In the genomic region with DNA sequence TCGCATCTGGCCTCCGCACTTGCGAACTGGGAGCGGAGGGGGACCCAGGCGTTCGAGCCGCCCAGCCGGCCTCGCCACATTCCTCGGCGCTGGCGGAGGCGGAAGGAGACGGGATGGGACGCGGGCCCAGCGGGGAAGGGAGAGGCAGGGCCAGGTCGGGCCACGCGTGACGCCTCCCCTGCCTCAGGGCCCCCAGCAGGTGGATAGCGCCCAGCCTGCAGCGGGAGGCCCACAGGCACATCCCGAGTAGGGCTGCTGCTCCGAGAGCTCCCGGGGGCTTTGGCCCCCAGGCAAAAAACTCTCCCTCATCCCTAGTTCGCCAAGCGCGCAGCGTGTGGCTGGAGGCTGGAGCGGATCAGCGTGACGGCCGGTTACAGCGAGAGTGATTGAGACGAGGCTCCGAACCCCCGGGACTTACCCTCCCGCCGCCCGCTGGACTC, we compare ENCODE assay signal across 8 cellular contexts. TPM values are rescaled to one million over a fixed set of nuclear protein-coding genes. Genes with fewer than 3 reads are reported as not detected.
DNase-seq lines count a peak whose midpoint lies in the region; ATAC-seq and TF ChIP-seq lines count a peak whose summit lies in the region.

No MANE protein-coding gene starts in this region.

- H3K9me3 ChIP-seq in RWPE2 (ENCODE audit: severe bottlenecking) (no peaks in the 10 kb centered on the region), endodermal cell (ENCODE audit: control insufficient read depth, low read length) (no peaks in the 10 kb centered on the region), mucosa of rectum (ENCODE audit: control insufficient read depth in 2 of 2, low read length in 2 of 2) (no peaks in the 10 kb centered on the region)

- H3K9me3 Mint-ChIP-seq in activated naive CD4-positive, alpha-beta T cell treated with anti-CD3 and anti-CD28 coated beads for 36 hours = no peaks in the 10 kb centered on the region
- H3K9me3 Mint-ChIP-seq in activated naive CD4-positive, alpha-beta T cell treated with anti-CD3 and anti-CD28 coated beads, Interleukin-2, amount 50 U/mL, for 72 hours = no peaks in the 10 kb centered on the region
- H3K9me3 Mint-ChIP-seq in endodermal cell = no peaks in the 10 kb centered on the region

- intact Hi-C loops in activated naive CD4-positive, alpha-beta T cell treated with anti-CD3 and anti-CD28 coated beads for 36 hours (cut with micrococcal nuclease) = loop anchor here (5.0 to 10.0 kb wide), 5 partner anchors 144 to 564 kb away; a partner anchor contains a TSS

- H3K27me3 ChIP-seq in RWPE2 (ENCODE audit: insufficient read depth, poor library complexity, severe bottlenecking) (no peaks in the 10 kb centered on the region), endodermal cell (ENCODE audit: control insufficient read depth, insufficient read depth, low read length, poor library complexity, severe bottlenecking) (peaks cover 51% of the 10 kb centered on the region), mucosa of rectum (ENCODE audit: control insufficient read depth in 2 of 2, insufficient read depth in 2 of 2, low read length in 2 of 2) (no peaks in the 10 kb centered on the region)

- peaks cover 46% of the 10 kb centered on the region for H3K27me3 Mint-ChIP-seq in activated naive CD4-positive, alpha-beta T cell treated with anti-CD3 and anti-CD28 coated beads for 36 hours (ENCODE audit: low read depth)
- peaks cover 63% of the 10 kb centered on the region for H3K27me3 Mint-ChIP-seq in endodermal cell (ENCODE audit: insufficient read depth)

- peaks cover 34% of the 10 kb centered on the region for H3K36me3 ChIP-seq in RWPE2 (ENCODE audit: low read depth)
- H3K36me3 ChIP-seq in endodermal cell (ENCODE audit: control insufficient read depth, insufficient read depth, low read length) = no peaks in the 10 kb centered on the region
- peaks cover 14% of the 10 kb centered on the region in 2 donors for H3K36me3 ChIP-seq in mucosa of rectum (ENCODE audit: control insufficient read depth in 2 of 2, insufficient read depth in 2 of 2, low read length in 2 of 2)

- WGBS in endodermal cell (ENCODE audit: insufficient coverage in 1 of 2, insufficient read length in 1 of 2), 2 experiments = 1% methylated on average over 25 to 41 of the region's 41 CpGs

- H3K4me1 ChIP-seq in RWPE2 (ENCODE audit: insufficient read depth, poor library complexity, severe bottlenecking) (peaks cover 33% of the 10 kb centered on the region), endodermal cell (ENCODE audit: control insufficient read depth, insufficient read depth, low read length) (peaks cover 9% of the 10 kb centered on the region), mucosa of rectum (ENCODE audit: control insufficient read depth in 2 of 2, insufficient read depth in 2 of 2, low read length in 2 of 2) (peaks cover 44 to 61% of the 10 kb centered on the region in 2 donors)

- CTCF ChIA-PET in activated naive CD4-positive, alpha-beta T cell treated with anti-CD3 and anti-CD28 coated beads for 36 hours (lab: Charles Lee) = interaction anchor here (0.7 to 2.2 kb wide), 2 partner anchors 19 to 98 kb away, joined by 6 to 9 read pairs; no protein-coding TSS in a partner anchor

- ATAC-seq in activated naive CD4-positive, alpha-beta T cell treated with anti-CD3 and anti-CD28 coated beads, Interleukin-2, amount 50 U/mL, for 72 hours = no peak
- no peak for ATAC-seq in RWPE2 (ENCODE audit: low read depth)
- ATAC-seq in GM21390 (IDR thresholded peaks at IDR 0.05; ENCODE audit: unreplicated experiment) = no peak
- no peak for ATAC-seq in GM21447 (IDR thresholded peaks at IDR 0.05; ENCODE audit: unreplicated experiment)

- no peaks in the 10 kb centered on the region for H3K36me3 Mint-ChIP-seq in activated naive CD4-positive, alpha-beta T cell treated with anti-CD3 and anti-CD28 coated beads for 36 hours (ENCODE audit: low read depth)
- no peaks in the 10 kb centered on the region for H3K36me3 Mint-ChIP-seq in activated naive CD4-positive, alpha-beta T cell treated with anti-CD3 and anti-CD28 coated beads, Interleukin-2, amount 50 U/mL, for 72 hours
- H3K36me3 Mint-ChIP-seq in endodermal cell (ENCODE audit: low read depth) = peaks cover 2% of the 10 kb centered on the region

- H3K27ac Mint-ChIP-seq in activated naive CD4-positive, alpha-beta T cell treated with anti-CD3 and anti-CD28 coated beads for 36 hours = no peak overlapping the region
- H3K27ac Mint-ChIP-seq in activated naive CD4-positive, alpha-beta T cell treated with anti-CD3 and anti-CD28 coated beads, Interleukin-2, amount 50 U/mL, for 72 hours = no peak overlapping the region
- H3K27ac Mint-ChIP-seq in endodermal cell = peak overlapping the region; percentile 70

- H3K9ac ChIP-seq in endodermal cell (ENCODE audit: extremely low read depth, low read length, poor library complexity, severe bottlenecking) (peak overlapping the region; percentile 38), mucosa of rectum (ENCODE audit: low read depth in 1 of 2, low read length in 2 of 2) (peak overlapping the region; percentile 83 to 94)

- H3K27ac ChIP-seq in RWPE2 (ENCODE audit: poor library complexity, severe bottlenecking) (peak overlapping the region; percentile 94), endodermal cell (ENCODE audit: low read depth, low read length) (no peak overlapping the region), mucosa of rectum (ENCODE audit: low read depth in 2 of 2, low read length in 2 of 2) (peak overlapping the region; percentile 83 to 85)

- DNase-seq in activated naive CD4-positive, alpha-beta T cell treated with anti-CD3 and anti-CD28 coated beads for 36 hours = no peak
- DNase-seq in activated naive CD4-positive, alpha-beta T cell treated with anti-CD3 and anti-CD28 coated beads, Interleukin-2, amount 50 U/mL, for 72 hours (ENCODE audit: low spot score in 2 of 2) = no peak
- DNase-seq in RWPE2 (ENCODE audit: low spot score) (no peak), endodermal cell (no peak), cortex of kidney (lab: John Stamatoyannopoulos, UW) (no peak)

- TF ChIP-seq CTCF in RWPE2 (IDR thresholded peaks at IDR 0.05; ENCODE audit: poor library complexity, severe bottlenecking) (no peak), endodermal cell (conservative IDR thresholded peaks at IDR 0.05) (no peak)

- H3K4me1 Mint-ChIP-seq in activated naive CD4-positive, alpha-beta T cell treated with anti-CD3 and anti-CD28 coated beads for 36 hours (ENCODE audit: low read depth) = peaks cover 47% of the 10 kb centered on the region
- H3K4me1 Mint-ChIP-seq in endodermal cell = peaks cover 20% of the 10 kb centered on the region

- peak overlapping the region; percentile 88 for H3K4me3 Mint-ChIP-seq in activated naive CD4-positive, alpha-beta T cell treated with anti-CD3 and anti-CD28 coated beads for 36 hours
- H3K4me3 Mint-ChIP-seq in endodermal cell = peak overlapping the region; percentile 75

- H3K4me3 ChIP-seq in RWPE2 (ENCODE audit: severe bottlenecking) = peak overlapping the region; percentile 81
- H3K4me3 ChIP-seq in endodermal cell (ENCODE audit: low read length) = peak overlapping the region; percentile 82
- peak overlapping the region; percentile 86 to 97 for H3K4me3 ChIP-seq in mucosa of rectum (ENCODE audit: low read length in 2 of 2)

RNA-seq across cellular contexts. Expression of a gene that starts 0.8 kb away (rescaled TPM):
- total RNA-seq in activated naive CD4-positive, alpha-beta T cell treated with anti-CD3 and anti-CD28 coated beads for 36 hours = under 1 TPM; 0.62 to 0.77 TPM
- 1 to 10 TPM; 1.2 to 2.9 TPM for total RNA-seq in activated naive CD4-positive, alpha-beta T cell treated with anti-CD3 and anti-CD28 coated beads, Interleukin-2, amount 50 U/mL, for 72 hours
- total RNA-seq in endodermal cell = 10 to 100 TPM; 13.7 to 24.3 TPM
- polyA plus RNA-seq in endodermal cell (2013, experiment 1 of 2) = 19.2 TPM
- polyA plus RNA-seq in endodermal cell (2013, experiment 2 of 2) = 15.1 TPM

RNA-seq across cellular contexts. Expression of a gene that starts 5.6 kb away (rescaled TPM):
- total RNA-seq in activated naive CD4-positive, alpha-beta T cell treated with anti-CD3 and anti-CD28 coated beads for 36 hours = under 1 TPM; 0.14 to 0.20 TPM
- total RNA-seq in activated naive CD4-positive, alpha-beta T cell treated with anti-CD3 and anti-CD28 coated beads, Interleukin-2, amount 50 U/mL, for 72 hours = 1 to 10 TPM in 1 of 2 donors, under 1 TPM in 1; 0.78 to 1.0 TPM
- total RNA-seq in endodermal cell = 1 to 10 TPM in 1 of 2 donors, under 1 TPM in 1; 0.70 to 1.7 TPM
- 1.2 TPM for polyA plus RNA-seq in endodermal cell (2013, experiment 1 of 2)
- polyA plus RNA-seq in endodermal cell (2013, experiment 2 of 2) = 0.62 TPM

RNA-seq across cellular contexts. Expression of a gene that starts 6.3 kb away (rescaled TPM):
- total RNA-seq in activated naive CD4-positive, alpha-beta T cell treated with anti-CD3 and anti-CD28 coated beads for 36 hours = 1 to 10 TPM; 1.4 to 1.5 TPM
- total RNA-seq in activated naive CD4-positive, alpha-beta T cell treated with anti-CD3 and anti-CD28 coated beads, Interleukin-2, amount 50 U/mL, for 72 hours = 1 to 10 TPM in 1 of 2 donors, under 1 TPM in 1; 0.43 to 4.4 TPM
- total RNA-seq in endodermal cell = 10 to 100 TPM in 1 of 2 donors, 1 to 10 TPM in 1; 9.9 to 18.9 TPM
- polyA plus RNA-seq in endodermal cell (2013, experiment 1 of 2) = 16.0 TPM
- polyA plus RNA-seq in endodermal cell (2013, experiment 2 of 2) = 17.5 TPM

RNA-seq across cellular contexts. Expression of a gene that starts 16.9 kb away (rescaled TPM):
- 1 to 10 TPM; 9.1 to 9.9 TPM for total RNA-seq in activated naive CD4-positive, alpha-beta T cell treated with anti-CD3 and anti-CD28 coated beads for 36 hours
- total RNA-seq in activated naive CD4-positive, alpha-beta T cell treated with anti-CD3 and anti-CD28 coated beads, Interleukin-2, amount 50 U/mL, for 72 hours = 10 to 100 TPM; 12.7 to 23.3 TPM
- 10 to 100 TPM; 32.4 to 38.0 TPM for total RNA-seq in endodermal cell
- 24.3 TPM for polyA plus RNA-seq in endodermal cell (2013, experiment 1 of 2)
- 24.1 TPM for polyA plus RNA-seq in endodermal cell (2013, experiment 2 of 2)
